ENCODE assay signal across 8 cellular contexts in the genomic region with DNA sequence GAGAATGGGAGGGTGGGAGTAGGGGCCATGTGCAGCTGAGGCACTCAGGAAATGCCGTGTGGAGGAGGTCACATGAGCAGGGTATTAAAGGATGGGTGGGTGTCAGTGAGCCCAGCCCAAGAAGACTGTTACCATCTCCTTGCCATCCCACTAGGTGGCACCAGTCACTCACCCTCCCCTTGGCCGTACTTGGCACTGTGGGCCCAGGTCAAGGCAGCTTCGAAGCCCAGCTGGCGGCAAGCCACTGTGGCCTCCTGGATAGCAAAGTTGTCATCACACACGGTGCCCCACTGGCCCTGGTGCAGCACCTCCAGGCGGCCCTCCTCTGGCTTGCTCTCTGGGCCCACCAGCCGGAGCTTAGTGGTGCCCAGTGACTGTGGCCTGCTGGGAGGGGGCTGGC. TPM values are rescaled to one million over a fixed set of nuclear protein-coding genes. Genes with fewer than 3 reads are reported as not detected.
DNase-seq lines count a peak whose midpoint lies in the region; ATAC-seq, FAIRE-seq and TF ChIP-seq lines count a peak whose summit lies in the region.

No MANE protein-coding gene starts in this region.

- no peak for ATAC-seq in GM19467 (IDR thresholded peaks at IDR 0.05; ENCODE audit: unreplicated experiment)
- ATAC-seq in GM18505 (IDR thresholded peaks at IDR 0.05; ENCODE audit: unreplicated experiment): no peak

- FAIRE-seq in frontal cortex (lab: Jason Lieb, UNC): no peak

- TF ChIP-seq POLR2A in GM18505 (IDR thresholded peaks at IDR 0.05; ENCODE audit: borderline replicate concordance, extremely low read depth, insufficient read depth, insufficient read length): no peak

- DNase-seq in activated CD8-positive, alpha-beta memory T cell treated with anti-CD3 and anti-CD28 coated beads for 24 hours: peak; percentile 56
- no peak for DNase-seq in activated CD8-positive, alpha-beta memory T cell treated with anti-CD3 and anti-CD28 coated beads, Interleukin-2, amount 50 U/mL, for 4 hours
- DNase-seq in NCI-H82 (lab: John Stamatoyannopoulos, UW): peak; percentile 62
- DNase-seq in dermis blood vessel endothelial cell: peak; percentile 76
- peak; percentile 79 for DNase-seq in myocyte (ENCODE audit: low read depth)
- no peak for DNase-seq in frontal cortex (ENCODE audit: low spot score in 2 of 2)

RNA-seq across cellular contexts. Expression of gene LOXL4, which starts 5.4 kb away (rescaled TPM):
- total RNA-seq in dermis blood vessel endothelial cell (0.68 and 0.88 TPM in 2 replicates), myocyte (0.64 and 0.88 TPM in 2 replicates), frontal cortex (not detected)
- polyA plus RNA-seq in myocyte (2012): 1.2 TPM

Comparison
In these comparisons a context has a peak if more than half of its experiments do, and no peak if none do; other contexts are left out.
1. DNase-seq: peak in activated CD8-positive, alpha-beta memory T cell treated with anti-CD3 and anti-CD28 coated beads for 24 hours (single experiment), NCI-H82 (single experiment), dermis blood vessel endothelial cell (single experiment) and myocyte (single experiment); none in activated CD8-positive, alpha-beta memory T cell treated with anti-CD3 and anti-CD28 coated beads, Interleukin-2, amount 50 U/mL, for 4 hours (single experiment) and frontal cortex (0 of 2).